16 cellular contexts compared by ENCODE assay signal in genomic region chr10:3046941-3047621, GRCh38. TPM values are rescaled to one million over a fixed set of nuclear protein-coding genes. Genes with fewer than 3 reads are reported as not detected.
DNase-seq lines count a peak whose midpoint lies in the region; ATAC-seq, FAIRE-seq and TF ChIP-seq lines count a peak whose summit lies in the region.
"Had no signal": no experiment of that assay in that cellular context is flagged by ENCODE, and none has a peak within 500 bp of the region (broad histone marks: within the 10 kb centered on the region; RNA-seq: fewer than 3 reads in every experiment).

No MANE protein-coding gene starts in this region.

- H3K27me3 ChIP-seq in H9 (ENCODE audit: insufficient read depth, low read length) = no peaks in the 10 kb centered on the region
- no peaks in the 10 kb centered on the region for H3K27me3 ChIP-seq in ascending aorta
- H3K27me3 ChIP-seq in CD4-positive, alpha-beta T cell (ENCODE audit: control insufficient read depth, insufficient read depth, low read length) = peaks cover 9% of the 10 kb centered on the region
- H3K27me3 ChIP-seq in left ventricle myocardium inferior (ENCODE audit: low read depth) = no peaks in the 10 kb centered on the region

- H3K27ac Mint-ChIP-seq in H9 = peak overlapping the region in 1 of 3 experiments; percentile 87; a peak in 1 of 7 replicates
- H3K27ac Mint-ChIP-seq in stimulated activated effector memory CD8-positive, alpha-beta T cell treated with anti-CD3 and anti-CD28 coated beads, Interleukin-12 subunit alpha, Interleukin-12 subunit beta, amount 100 ng/mL, for 72 hours = peak overlapping the region; percentile 61
- H3K27ac Mint-ChIP-seq in CD4-positive, alpha-beta T cell = no peak overlapping the region
- H3K27ac Mint-ChIP-seq: activated CD4-positive, alpha-beta memory T cell treated with anti-CD3 and anti-CD28 coated beads for 36 hours had no signal

- H3K4me1 ChIP-seq in H9 (ENCODE audit: insufficient read depth, low read length) = peaks cover 6% of the 10 kb centered on the region; the same call in 1 of the 2 replicates
- peaks cover 8 to 27% of the 10 kb centered on the region in 2 donors for H3K4me1 ChIP-seq in ascending aorta
- peaks cover 0 to 7% of the 10 kb centered on the region in 2 donors for H3K4me1 ChIP-seq in kidney (ENCODE audit: control insufficient read depth in 1 of 2, insufficient read depth in 1 of 2, low read depth in 1 of 2, low read length in 2 of 2)
- H3K4me1 ChIP-seq in left ventricle myocardium inferior = peaks cover 17% of the 10 kb centered on the region

- peaks cover 4% of the 10 kb centered on the region for H3K23me2 ChIP-seq in H9 (ENCODE audit: insufficient read length, low read depth, low read length, poor library complexity, severe bottlenecking)

- H2AFZ ChIP-seq in H9 (ENCODE audit: low read length) = no peak overlapping the region

- TF ChIP-seq CTCF in H9 (conservative IDR thresholded peaks at IDR 0.05) (no peak), ascending aorta (IDR thresholded peaks at IDR 0.05) (no peak), kidney (IDR thresholded peaks at IDR 0.05; ENCODE audit: borderline replicate concordance, extremely low read depth, insufficient read depth) (no peak), left ventricle myocardium inferior (IDR thresholded peaks at IDR 0.05; ENCODE audit: borderline replicate concordance) (no peak)
- no peak for TF ChIP-seq CTCF in CD4-positive, alpha-beta T cell (IDR thresholded peaks at IDR 0.05)

- H3K4ac ChIP-seq in H9 (ENCODE audit: low read depth, low read length) = no peak overlapping the region

- no peak overlapping the region for H3K27ac ChIP-seq in H9 (ENCODE audit: insufficient read length, low read depth, low read length)
- peak overlapping the region; percentile 90 to 91 for H3K27ac ChIP-seq in ascending aorta
- no peak overlapping the region for H3K27ac ChIP-seq in kidney (ENCODE audit: low read depth in 2 of 2, low read length in 2 of 2)
- no peak overlapping the region for H3K27ac ChIP-seq in CD4-positive, alpha-beta T cell (ENCODE audit: low read depth, low read length)
- H3K27ac ChIP-seq in left ventricle myocardium inferior (replicated peaks) = no peak overlapping the region

- intact Hi-C loops in ascending aorta (cut with DNase I) (loop anchor here (5.0 kb wide), 1 partner anchor 45 kb away; no protein-coding TSS in a partner anchor), kidney (cut with DNase I) (no loop called here), left ventricle myocardium inferior (cut with micrococcal nuclease) (loop anchor here (10.0 kb wide), 1 partner anchor 122 kb away; no protein-coding TSS in a partner anchor)
- intact Hi-C loops in CD4-positive, alpha-beta T cell (cut with DNase I, micrococcal nuclease) = no loop called here

- no peaks in the 10 kb centered on the region for H3K36me3 Mint-ChIP-seq in H9 (ENCODE audit: insufficient read depth in 1 of 3, low read depth in 3 of 3)
- no peaks in the 10 kb centered on the region for H3K36me3 Mint-ChIP-seq in stimulated activated effector memory CD8-positive, alpha-beta T cell treated with anti-CD3 and anti-CD28 coated beads, Interleukin-12 subunit alpha, Interleukin-12 subunit beta, amount 100 ng/mL, for 72 hours
- no peaks in the 10 kb centered on the region for H3K36me3 Mint-ChIP-seq in CD4-positive, alpha-beta T cell (ENCODE audit: low read depth)
- H3K36me3 Mint-ChIP-seq: activated CD4-positive, alpha-beta memory T cell treated with anti-CD3 and anti-CD28 coated beads for 36 hours had no signal

- no peak overlapping the region; the same call in 1 of the 2 replicates for H3K14ac ChIP-seq in H9 (ENCODE audit: insufficient read depth, low read length)

- no peak overlapping the region for H2BK12ac ChIP-seq in H9 (ENCODE audit: insufficient read length, low read depth, low read length)

- H3K56ac ChIP-seq in H9 (ENCODE audit: insufficient read length, low read depth, low read length) = no peak overlapping the region

- H2BK120ac ChIP-seq in H9 (ENCODE audit: low read depth, low read length, poor library complexity, severe bottlenecking) = no peak overlapping the region

- H3K4me2 ChIP-seq in H9 (ENCODE audit: insufficient read depth, insufficient read length, low read length) = no peak overlapping the region

- no peak overlapping the region for H4K5ac ChIP-seq in H9 (ENCODE audit: insufficient read length, low read depth, low read length)

- H3K36me3 ChIP-seq in ascending aorta (no peaks in the 10 kb centered on the region), kidney (ENCODE audit: control insufficient read depth in 1 of 2, insufficient read depth in 2 of 2, low read length in 2 of 2) (no peaks in the 10 kb centered on the region), left ventricle myocardium inferior (no peaks in the 10 kb centered on the region)

- peak overlapping the region; percentile 57 for H3K18ac ChIP-seq in H9 (ENCODE audit: insufficient read length, low read depth, low read length)

- no peaks in the 10 kb centered on the region for H4K20me1 ChIP-seq in H9 (ENCODE audit: control insufficient read depth, insufficient read depth, insufficient read length)

- no peak overlapping the region for H3K4me3 ChIP-seq in ascending aorta
- H3K4me3 ChIP-seq in kidney (ENCODE audit: low read length in 2 of 2) = no peak overlapping the region
- H3K4me3 ChIP-seq in left ventricle myocardium inferior = no peak overlapping the region

- H4K91ac ChIP-seq in H9 (ENCODE audit: insufficient read length, low read depth, low read length) = no peak overlapping the region

- no peaks in the 10 kb centered on the region for H3K9me3 Mint-ChIP-seq in H9
- no peaks in the 10 kb centered on the region for H3K9me3 Mint-ChIP-seq in stimulated activated effector memory CD8-positive, alpha-beta T cell treated with anti-CD3 and anti-CD28 coated beads, Interleukin-12 subunit alpha, Interleukin-12 subunit beta, amount 100 ng/mL, for 72 hours
- H3K9me3 Mint-ChIP-seq in CD4-positive, alpha-beta T cell = no peaks in the 10 kb centered on the region
- H3K9me3 Mint-ChIP-seq: activated CD4-positive, alpha-beta memory T cell treated with anti-CD3 and anti-CD28 coated beads for 36 hours had no signal

- H3K9ac ChIP-seq in H9 (ENCODE audit: extremely low read depth, insufficient read length, low read length) (no peak overlapping the region), kidney (ENCODE audit: low read length in 2 of 2) (no peak overlapping the region)

- H3K4me3 Mint-ChIP-seq in H9 = no peak overlapping the region
- no peak overlapping the region for H3K4me3 Mint-ChIP-seq in stimulated activated effector memory CD8-positive, alpha-beta T cell treated with anti-CD3 and anti-CD28 coated beads, Interleukin-12 subunit alpha, Interleukin-12 subunit beta, amount 100 ng/mL, for 72 hours
- H3K4me3 Mint-ChIP-seq in CD4-positive, alpha-beta T cell = no peak overlapping the region
- H3K4me3 Mint-ChIP-seq: activated CD4-positive, alpha-beta memory T cell treated with anti-CD3 and anti-CD28 coated beads for 36 hours had no signal

- H3K4me1 Mint-ChIP-seq in H9 = peaks cover 21 to 35% of the 10 kb centered on the region in 2 experiments
- H3K4me1 Mint-ChIP-seq in stimulated activated effector memory CD8-positive, alpha-beta T cell treated with anti-CD3 and anti-CD28 coated beads, Interleukin-12 subunit alpha, Interleukin-12 subunit beta, amount 100 ng/mL, for 72 hours = peaks cover 6% of the 10 kb centered on the region
- H3K4me1 Mint-ChIP-seq in CD4-positive, alpha-beta T cell (ENCODE audit: low read depth) = no peaks in the 10 kb centered on the region

- H2BK15ac ChIP-seq in H9 (ENCODE audit: low read depth, low read length) = no peak overlapping the region

- no peak overlapping the region for H3K23ac ChIP-seq in H9 (ENCODE audit: insufficient read length, low read depth, low read length)

- H3K27me3 Mint-ChIP-seq in H9 (ENCODE audit: low read depth) = no peaks in the 10 kb centered on the region; the same call in 1 of the 2 replicates
- H3K27me3 Mint-ChIP-seq in CD4-positive, alpha-beta T cell = peaks cover 19% of the 10 kb centered on the region

- CTCF ChIA-PET in CD4-positive, alpha-beta T cell (lab: Charles Lee) = no interaction called here

- H3T11ph ChIP-seq in H9 (ENCODE audit: low read length) = no peak overlapping the region

- H3K79me2 ChIP-seq in H9 (ENCODE audit: insufficient read depth, low read length) = no peaks in the 10 kb centered on the region

- WGBS in H9 (ENCODE audit: extremely low coverage, insufficient read length, low lambda C conversion rate) = no CpG with 5 or more reads among the region's 9 CpGs

- H3K79me1 ChIP-seq in H9 (ENCODE audit: insufficient read depth, low read depth, low read length, poor library complexity, severe bottlenecking) = no peaks in the 10 kb centered on the region

- POLR2A ChIA-PET in CD4-positive, alpha-beta T cell (lab: Charles Lee) = no interaction called here

- H3K9me3 ChIP-seq in H9 (ENCODE audit: control insufficient read depth, low read depth, low read length) (no peaks in the 10 kb centered on the region), ascending aorta (no peaks in the 10 kb centered on the region), kidney (ENCODE audit: control insufficient read depth in 1 of 2, low read length in 2 of 2) (no peaks in the 10 kb centered on the region), left ventricle myocardium inferior (replicated peaks) (no peaks in the 10 kb centered on the region)
- H3K9me3 ChIP-seq in CD4-positive, alpha-beta T cell (ENCODE audit: control insufficient read depth, low read length) = no peaks in the 10 kb centered on the region

- no peak overlapping the region for H2AK5ac ChIP-seq in H9 (ENCODE audit: insufficient read length, low read length)

- no peak overlapping the region for H2BK20ac ChIP-seq in H9 (ENCODE audit: low read depth, low read length, poor library complexity, severe bottlenecking)

- no peak overlapping the region for H2BK5ac ChIP-seq in H9 (ENCODE audit: insufficient read length, low read length)

- no peak for ATAC-seq in stimulated activated effector memory CD8-positive, alpha-beta T cell treated with anti-CD3 and anti-CD28 coated beads, Interleukin-12 subunit alpha, Interleukin-12 subunit beta, amount 100 ng/mL, for 72 hours
- no peak for ATAC-seq in CD4-positive, alpha-beta T cell (ENCODE audit: poor library complexity)
- ATAC-seq in GM18867 (IDR thresholded peaks at IDR 0.05; ENCODE audit: unreplicated experiment) = no peak

- no peak for FAIRE-seq in kidney (lab: Jason Lieb, UNC)
- FAIRE-seq: GM18507, islet of Langerhans, TTC549 had no signal

- no peak overlapping the region for H4K8ac ChIP-seq in H9 (replicated peaks; ENCODE audit: insufficient read length, low read depth, low read length)

- DNase-seq in H9 = no peak
- DNase-seq in ascending aorta (ENCODE audit: low spot score in 2 of 2) = no peak
- peak; percentile 87 for DNase-seq in kidney
- no peak for DNase-seq in stimulated activated effector memory CD8-positive, alpha-beta T cell treated with anti-CD3 and anti-CD28 coated beads, Interleukin-12 subunit alpha, Interleukin-12 subunit beta, amount 100 ng/mL, for 72 hours (ENCODE audit: low spot score in 2 of 2)
- DNase-seq in SHP77 (lab: John Stamatoyannopoulos, UW) = no peak
- no peak for DNase-seq in CD4-positive, alpha-beta T cell
- no peak for DNase-seq in left ventricle myocardium inferior
- DNase-seq: activated CD4-positive, alpha-beta memory T cell treated with anti-CD3 and anti-CD28 coated beads for 36 hours; GF-D8; HCEC 1CT; Kasumi-1; stimulated activated CD4-positive, alpha-beta T cell treated with anti-CD3 and anti-CD28 coated beads, Interleukin-2, amount 100 ng/mL, for 48 hours had no signal

RNA-seq across cellular contexts. Expression of gene PFKP, which starts 20.3 kb away (rescaled TPM):
- total RNA-seq in H9 (2021) (145 and 148 TPM in 2 replicates), ascending aorta (197 TPM), kidney (139 TPM), left ventricle myocardium inferior (206 TPM)
- 51.2 TPM for polyA plus RNA-seq in kidney (ENCODE audit: insufficient read depth, low read depth, low replicate concordance)
- 10 to 100 TPM; 32.2 to 38.9 TPM for total RNA-seq in CD4-positive, alpha-beta T cell

Comparison
In these comparisons a context has a peak if more than half of its experiments do, and no peak if none do; other contexts are left out.
1. H3K27ac ChIP-seq: peak in ascending aorta (2 of 2); none in H9 (single experiment), kidney (0 of 2), CD4-positive, alpha-beta T cell (single experiment) and left ventricle myocardium inferior (single experiment).
2. intact Hi-C loops: an anchor here in ascending aorta (5.0 kb wide) and left ventricle myocardium inferior (10.0 kb wide); none called in kidney and CD4-positive, alpha-beta T cell.